ENCODE assay signal across 6 cellular contexts in genomic region chr7:48355346-48355745, GRCh38.
"Had no signal": no experiment of that assay in that cellular context is flagged by ENCODE, and none has a peak within 500 bp of the region (broad histone marks: within the 10 kb centered on the region; RNA-seq: fewer than 3 reads in every experiment).

No MANE protein-coding gene starts in this region.

- DNase-seq: IMR-90, KBM-7 had no signal

- H3K4me3 ChIP-seq: K562 had no signal

- H3K27ac ChIP-seq: HL-60 had no signal

- H3K27me3 Mint-ChIP-seq: IgD-negative memory B cell had no signal

- H3K36me3 Mint-ChIP-seq: IgD-negative memory B cell had no signal

- H3K4me1 Mint-ChIP-seq: IgD-negative memory B cell had no signal

- ATAC-seq: K562 had no signal

- FAIRE-seq: HTR-8/SVneo, K562 had no signal
